ENCODE assay signal across 8 cellular contexts in genomic region chr17:1716912-1717695, GRCh38. TPM values are rescaled to one million over a fixed set of nuclear protein-coding genes. Genes with fewer than 3 reads are reported as not detected.
DNase-seq lines count a peak whose midpoint lies in the region; ATAC-seq and TF ChIP-seq lines count a peak whose summit lies in the region.

No MANE protein-coding gene starts in this region.

- intact Hi-C loops in activated T-helper 2 cell treated with anti-CD3 and anti-CD28 coated beads, Interferon-gamma antibody, Interleukin-2, Interleukin-4, amounts not matched to agents 10 μg/mL and 5 μg/mL and 100 μg/mL, durations not matched to agents 14 hours and 24 hours and 36 hours (cut with micrococcal nuclease), result loop anchor here (1.0 to 5.0 kb wide), 6 partner anchors 32 to 586 kb away; partner anchors contain the start of genes OVCA2, PRPF8, RILP and SMG6
- intact Hi-C loops in natural killer cell (cut with micrococcal nuclease), result loop anchor here (1.0 to 10.0 kb wide), 4 partner anchors 33 to 684 kb away; partner anchors contain the start of genes DPH1, MNT, PRPF8 and SMYD4

- H3K9me2 ChIP-seq in GM23248 (ENCODE audit: insufficient read depth), result no peaks in the 10 kb centered on the region

- peaks cover 23% of the 10 kb centered on the region for H3F3A ChIP-seq in GM23248 (ENCODE audit: insufficient read depth)

- peaks cover 13% of the 10 kb centered on the region for H3K27me3 Mint-ChIP-seq in activated T-helper 2 cell treated with anti-CD3 and anti-CD28 coated beads, Interferon-gamma antibody, Interleukin-2, Interleukin-4, amounts not matched to agents 10 μg/mL and 5 μg/mL and 100 μg/mL, durations not matched to agents 14 hours and 24 hours and 36 hours (ENCODE audit: low read depth)
- no peaks in the 10 kb centered on the region for H3K27me3 Mint-ChIP-seq in natural killer cell (ENCODE audit: low read depth in 2 of 2)

- H3K27ac Mint-ChIP-seq in activated T-helper 2 cell treated with anti-CD3 and anti-CD28 coated beads, Interferon-gamma antibody, Interleukin-2, Interleukin-4, amounts not matched to agents 10 μg/mL and 5 μg/mL and 100 μg/mL, durations not matched to agents 14 hours and 24 hours and 36 hours, result peak overlapping the region; percentile 96
- peak overlapping the region; percentile 95 to 98 for H3K27ac Mint-ChIP-seq in natural killer cell

- H3K27me3 ChIP-seq in DND-41 (ENCODE audit: insufficient read depth, low read length, poor library complexity) (no peaks in the 10 kb centered on the region), GM23248 (replicated peaks; ENCODE audit: insufficient read depth) (no peaks in the 10 kb centered on the region)

- CTCF ChIA-PET in RWPE1 (lab: Yijun Ruan, JAX), result interaction anchor here (0.6 to 1.0 kb wide), 2 partner anchors 148 to 309 kb away, joined by 3 read pairs; no protein-coding TSS in a partner anchor

- peaks cover 13% of the 10 kb centered on the region for H3K36me3 Mint-ChIP-seq in activated T-helper 2 cell treated with anti-CD3 and anti-CD28 coated beads, Interferon-gamma antibody, Interleukin-2, Interleukin-4, amounts not matched to agents 10 μg/mL and 5 μg/mL and 100 μg/mL, durations not matched to agents 14 hours and 24 hours and 36 hours (ENCODE audit: low read depth)
- H3K36me3 Mint-ChIP-seq in natural killer cell, result peaks cover under 1% of the 10 kb centered on the region

- TF ChIP-seq CTCF in DND-41 (IDR thresholded peaks at IDR 0.05; ENCODE audit: borderline replicate concordance, extremely low read depth, low read length, poor library complexity, severe bottlenecking) (no peak), LNCaP clone FGC (IDR thresholded peaks at IDR 0.05; ENCODE audit: control insufficient read depth, extremely low read depth, insufficient read depth) (no peak), RWPE1 (conservative IDR thresholded peaks at IDR 0.05; ENCODE audit: low read depth) (no peak), fibroblast of pulmonary artery (IDR thresholded peaks at IDR 0.05; ENCODE audit: low read length, missing control alignments) (no peak), natural killer cell (IDR thresholded peaks at IDR 0.05) (no peak)

- H3K9me3 ChIP-seq in DND-41 (ENCODE audit: insufficient read depth, low read length, severe bottlenecking), result no peaks in the 10 kb centered on the region
- no peaks in the 10 kb centered on the region for H3K9me3 ChIP-seq in GM23248 (ENCODE audit: low read depth)

- 0 out of 2 replicates have a peak, but pooled peaks cover 4% of the 10 kb centered on the region for H4K20me1 ChIP-seq in DND-41 (ENCODE audit: insufficient read depth, low read length)
- peaks cover 21% of the 10 kb centered on the region; the same call in 1 of the 2 replicates for H4K20me1 ChIP-seq in GM23248 (ENCODE audit: insufficient read depth)

- H3K9ac ChIP-seq in DND-41 (ENCODE audit: low read depth, low read length) (peak overlapping the region; percentile 88), GM23248 (peak overlapping the region; percentile 97)

- POLR2A ChIA-PET in RWPE1 (lab: Yijun Ruan, JAX; ENCODE audit: low non-redundant PET), result interaction anchor here (0.5 to 2.2 kb wide), 6 partner anchors 11 to 112 kb away, joined by 3 to 8 read pairs (median 4); partner anchors contain the start of genes PRPF8, RPA1 and SMYD4

- H3K4me2 ChIP-seq in DND-41 (ENCODE audit: insufficient read depth, low read length) (peak overlapping the region; percentile 71), GM23248 (ENCODE audit: unreplicated experiment) (peak overlapping the region; percentile 95)

- H3K4me3 ChIP-seq in DND-41 (ENCODE audit: low read depth in 1 of 2, low read length in 2 of 2) (peak overlapping the region; percentile 44 to 73; a peak in 3 of 4 replicates), GM23248 (peak overlapping the region; percentile 83), LNCaP clone FGC (ENCODE audit: low read depth, low read length) (peak overlapping the region; percentile 79), fibroblast of pulmonary artery (replicated peaks; ENCODE audit: low read depth, low read length) (peak overlapping the region; percentile 76)

- H2AFZ ChIP-seq in DND-41 (ENCODE audit: low read depth, low read length), result peak overlapping the region; percentile 74
- peak overlapping the region; percentile 84 for H2AFZ ChIP-seq in GM23248

- H3K4me3 Mint-ChIP-seq in activated T-helper 2 cell treated with anti-CD3 and anti-CD28 coated beads, Interferon-gamma antibody, Interleukin-2, Interleukin-4, amounts not matched to agents 10 μg/mL and 5 μg/mL and 100 μg/mL, durations not matched to agents 14 hours and 24 hours and 36 hours (ENCODE audit: low read depth), result peak overlapping the region; percentile 95
- peak overlapping the region; percentile 99 for H3K4me3 Mint-ChIP-seq in natural killer cell

- in situ Hi-C loops in GM23248 (cut with MboI), result no loop called here

- ATAC-seq in DND-41 (ENCODE audit: insufficient read depth, low read depth) (peak; percentile 73), natural killer cell (peak; percentile 44 to 69 (median 53))

- peaks cover 23% of the 10 kb centered on the region for H3K4me1 ChIP-seq in DND-41 (ENCODE audit: insufficient read depth, low read length)
- H3K4me1 ChIP-seq in GM23248 (ENCODE audit: insufficient read depth), result peaks cover 28% of the 10 kb centered on the region

- H3K27ac ChIP-seq in DND-41 (ENCODE audit: low read length), result peak overlapping the region; percentile 95
- peak overlapping the region; percentile 99 for H3K27ac ChIP-seq in GM23248
- H3K27ac ChIP-seq in RWPE1, result peak overlapping the region; percentile 99

- no peaks in the 10 kb centered on the region for H3K79me2 ChIP-seq in DND-41 (ENCODE audit: insufficient read depth, low read length)
- H3K79me2 ChIP-seq in GM23248 (ENCODE audit: insufficient read depth), result peaks cover 31% of the 10 kb centered on the region

- 1 to 2% methylated on average over 13 of the region's 13 CpGs for WGBS in GM23248 (ENCODE audit: low coverage in 1 of 2, low lambda C conversion rate in 2 of 2, missing lambda C conversion rate in 2 of 2), 2 experiments

- H3K9me3 Mint-ChIP-seq in activated T-helper 2 cell treated with anti-CD3 and anti-CD28 coated beads, Interferon-gamma antibody, Interleukin-2, Interleukin-4, amounts not matched to agents 10 μg/mL and 5 μg/mL and 100 μg/mL, durations not matched to agents 14 hours and 24 hours and 36 hours, result no peaks in the 10 kb centered on the region
- no peaks in the 10 kb centered on the region for H3K9me3 Mint-ChIP-seq in natural killer cell

- no peaks in the 10 kb centered on the region for H3K36me3 ChIP-seq in DND-41 (ENCODE audit: insufficient read depth, low read length)
- H3K36me3 ChIP-seq in GM23248 (ENCODE audit: low read depth), result peaks cover 23% of the 10 kb centered on the region

- H3K4me1 Mint-ChIP-seq in activated T-helper 2 cell treated with anti-CD3 and anti-CD28 coated beads, Interferon-gamma antibody, Interleukin-2, Interleukin-4, amounts not matched to agents 10 μg/mL and 5 μg/mL and 100 μg/mL, durations not matched to agents 14 hours and 24 hours and 36 hours (ENCODE audit: low read depth), result peaks cover 18% of the 10 kb centered on the region
- peaks cover 23 to 47% of the 10 kb centered on the region in 2 donors for H3K4me1 Mint-ChIP-seq in natural killer cell

- peak; percentile 94 for DNase-seq in DND-41
- peak; percentile 100 for DNase-seq in GM23248
- DNase-seq in LNCaP clone FGC (ENCODE audit: low read depth), result peak; percentile 98
- DNase-seq in RWPE1 (ENCODE audit: low spot score), result peak; percentile 98
- DNase-seq in activated T-helper 2 cell treated with anti-CD3 and anti-CD28 coated beads, Interferon-gamma antibody, Interleukin-2, Interleukin-4, amounts not matched to agents 10 μg/mL and 5 μg/mL and 100 μg/mL, durations not matched to agents 14 hours and 24 hours and 36 hours (ENCODE audit: low spot score), result peak; percentile 86
- DNase-seq in fibroblast of pulmonary artery (ENCODE audit: low read depth), result peak; percentile 99
- peak; percentile 78 for DNase-seq in natural killer cell
- DNase-seq in stimulated activated naive CD4-positive, alpha-beta T cell (lab: John Stamatoyannopoulos, UW), result peak; percentile 55 to 76 (median 64)

RNA-seq across cellular contexts. Expression of gene TLCD2, which starts 6.9 kb away (rescaled TPM):
- 2.2 and 2.8 TPM in 2 replicates for total RNA-seq in GM23248 (2014; rRNA removed; shearing (Covaris generic))
- 2.2 and 2.4 TPM in 2 replicates for polyA plus RNA-seq in GM23248 (2016; fragmentation: Nextera tagmentation; extraction: Ambion mirVana)
- 0.09 and 0.30 TPM in 2 replicates for total RNA-seq in activated T-helper 2 cell treated with anti-CD3 and anti-CD28 coated beads, Interferon-gamma antibody, Interleukin-2, Interleukin-4, amounts not matched to agents 10 μg/mL and 5 μg/mL and 100 μg/mL, durations not matched to agents 14 hours and 24 hours and 36 hours
- total RNA-seq in natural killer cell, result under 1 TPM; 0.18 to 0.28 (median 0.28) TPM

RNA-seq across cellular contexts. Expression of gene WDR81, which starts 7.4 kb away (rescaled TPM):
- 23.0 and 23.9 TPM in 2 replicates for total RNA-seq in GM23248 (2014; rRNA removed; shearing (Covaris generic))
- polyA plus RNA-seq in GM23248 (2016; fragmentation: Nextera tagmentation; extraction: Ambion mirVana), result 4.4 and 5.8 TPM in 2 replicates
- 16.9 and 17.3 TPM in 2 replicates for total RNA-seq in activated T-helper 2 cell treated with anti-CD3 and anti-CD28 coated beads, Interferon-gamma antibody, Interleukin-2, Interleukin-4, amounts not matched to agents 10 μg/mL and 5 μg/mL and 100 μg/mL, durations not matched to agents 14 hours and 24 hours and 36 hours
- 10 to 100 TPM; 40.8 to 54.2 (median 46.2) TPM for total RNA-seq in natural killer cell

RNA-seq across cellular contexts. Expression of gene SERPINF2, which starts 25.6 kb away (rescaled TPM):
- total RNA-seq in GM23248 (2014; rRNA removed; shearing (Covaris generic)), result not detected in 2 replicates
- polyA plus RNA-seq in GM23248 (2016; fragmentation: Nextera tagmentation; extraction: Ambion mirVana), result 0.08 TPM in 1 of 2 replicates, not detected in the other
- total RNA-seq in activated T-helper 2 cell treated with anti-CD3 and anti-CD28 coated beads, Interferon-gamma antibody, Interleukin-2, Interleukin-4, amounts not matched to agents 10 μg/mL and 5 μg/mL and 100 μg/mL, durations not matched to agents 14 hours and 24 hours and 36 hours, result 0.14 TPM in 1 of 2 replicates, not detected in the other
- under 1 TPM; 0.47 to 0.84 (median 0.48) TPM for total RNA-seq in natural killer cell

RNA-seq across cellular contexts. Expression of gene PRPF8, which starts 32.4 kb away (rescaled TPM):
- 72.2 and 76.9 TPM in 2 replicates for total RNA-seq in GM23248 (2014; rRNA removed; shearing (Covaris generic))
- 90.3 and 93.8 TPM in 2 replicates for polyA plus RNA-seq in GM23248 (2016; fragmentation: Nextera tagmentation; extraction: Ambion mirVana)
- 435 and 439 TPM in 2 replicates for total RNA-seq in activated T-helper 2 cell treated with anti-CD3 and anti-CD28 coated beads, Interferon-gamma antibody, Interleukin-2, Interleukin-4, amounts not matched to agents 10 μg/mL and 5 μg/mL and 100 μg/mL, durations not matched to agents 14 hours and 24 hours and 36 hours
- 100 to 1,000 TPM; 475 to 508 (median 480) TPM for total RNA-seq in natural killer cell

RNA-seq across cellular contexts. Expression of gene SERPINF1, which starts 44.8 kb away (rescaled TPM):
- 60.3 and 91.4 TPM in 2 replicates for total RNA-seq in GM23248 (2014; rRNA removed; shearing (Covaris generic))
- 28.3 and 29.0 TPM in 2 replicates for polyA plus RNA-seq in GM23248 (2016; fragmentation: Nextera tagmentation; extraction: Ambion mirVana)
- not detected in 2 replicates for total RNA-seq in activated T-helper 2 cell treated with anti-CD3 and anti-CD28 coated beads, Interferon-gamma antibody, Interleukin-2, Interleukin-4, amounts not matched to agents 10 μg/mL and 5 μg/mL and 100 μg/mL, durations not matched to agents 14 hours and 24 hours and 36 hours
- total RNA-seq in natural killer cell, result 1 to 10 TPM in 2 of 3 donors, not detected in 1; 1.0 to 2.1 TPM

Comparison
In these comparisons a context has a peak if more than half of its experiments do, and no peak if none do; other contexts are left out.
1. Peak in every context shown above with its lines: DNase-seq, ATAC-seq, H3K4me3 ChIP-seq and H3K27ac ChIP-seq.